8 cellular contexts compared by ENCODE assay signal in the genomic region with DNA sequence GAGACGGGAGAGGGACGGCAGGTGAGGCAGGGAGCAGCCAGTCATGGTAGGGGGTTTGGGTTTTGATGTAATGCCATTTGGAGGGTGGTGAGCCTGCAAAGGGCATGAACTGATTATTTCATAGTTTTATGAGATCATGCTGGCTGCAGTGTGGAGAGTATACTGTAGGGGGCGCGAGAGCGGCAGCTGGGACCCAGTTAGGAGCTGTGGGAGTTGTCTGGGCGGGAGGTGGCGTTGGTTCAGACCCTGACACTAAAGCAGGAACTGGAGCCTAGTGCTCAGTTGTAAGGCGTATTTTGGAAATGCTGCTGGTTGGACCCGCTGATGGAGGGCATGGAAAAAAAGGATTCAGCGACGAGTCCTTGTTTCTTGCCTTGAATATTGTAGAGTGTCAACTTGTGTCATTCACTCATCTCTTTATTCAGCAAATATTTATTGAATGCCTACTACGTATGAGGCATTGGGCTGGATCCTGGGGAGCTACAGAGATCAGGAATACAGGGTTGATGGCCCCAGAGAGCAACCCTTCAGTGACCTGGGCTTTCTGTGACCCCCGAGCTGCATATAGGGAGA. TPM values are rescaled to one million over a fixed set of nuclear protein-coding genes. Genes with fewer than 3 reads are reported as not detected.
DNase-seq lines count a peak whose midpoint lies in the region; ATAC-seq and TF ChIP-seq lines count a peak whose summit lies in the region.

No MANE protein-coding gene starts in this region.

- ATAC-seq in GM19372 (IDR thresholded peaks at IDR 0.05; ENCODE audit: low read depth, unreplicated experiment) (peak; percentile 90), T-cell (replicated peaks in 1 of 4) (peak; percentile 94 to 98 (median 96)), left ventricle myocardium superior (peak; percentile 98)

- peak overlapping the region in 1 of 3 donors; percentile 24 for H3K4me3 Mint-ChIP-seq in T-cell

- peak; percentile 86 to 97 (median 93) for TF ChIP-seq CTCF in sigmoid colon (IDR thresholded peaks at IDR 0.05)

- peaks cover 30 to 50% (median 33%) of the 10 kb centered on the region in 3 donors for H3K4me1 Mint-ChIP-seq in T-cell

- peak overlapping the region; percentile 96 for H3K27ac ChIP-seq in BLaER1
- no peak overlapping the region for H3K27ac ChIP-seq in sigmoid colon

- TF ChIP-seq POLR2A in sigmoid colon (IDR thresholded peaks at IDR 0.05): no peak

- no peaks in the 10 kb centered on the region for H4K20me1 ChIP-seq in BLaER1

- no peaks in the 10 kb centered on the region for H3K27me3 Mint-ChIP-seq in T-cell

- TF ChIP-seq EP300 in sigmoid colon (IDR thresholded peaks at IDR 0.05): no peak

- no peaks in the 10 kb centered on the region for H3K9me3 ChIP-seq in BLaER1
- H3K9me3 ChIP-seq in adipocyte (ENCODE audit: control insufficient read depth, low read length): no peaks in the 10 kb centered on the region
- H3K9me3 ChIP-seq in sigmoid colon: no peaks in the 10 kb centered on the region

- peaks cover 75% of the 10 kb centered on the region for H3K4me1 ChIP-seq in BLaER1
- peaks cover 16% of the 10 kb centered on the region for H3K4me1 ChIP-seq in adipocyte (ENCODE audit: control insufficient read depth, insufficient read depth, low read length)
- no peaks in the 10 kb centered on the region for H3K4me1 ChIP-seq in sigmoid colon

- POLR2A ChIA-PET in T-cell (lab: Charles Lee): interaction anchor here in 1 of 2 donors (0.5 kb wide), 1 partner anchor 177 kb away, joined by 4 read pairs; no protein-coding TSS in a partner anchor

- WGBS in sigmoid colon, 2 donors: 14 to 23% methylated on average over 13 of the region's 13 CpGs

- H3K4me2 ChIP-seq in BLaER1: peak overlapping the region; percentile 92

- H3K9ac ChIP-seq in BLaER1 (peak overlapping the region; percentile 80), adipocyte (ENCODE audit: low read length) (peak overlapping the region; percentile 40)

- DNase-seq in Jurkat, Clone E6-1 (ENCODE audit: low read depth, low spot score): peak; percentile 87
- DNase-seq in T-cell: peak; percentile 72 to 91 (median 84)
- DNase-seq in adipocyte (ENCODE audit: low read depth): peak; percentile 53
- DNase-seq in left ventricle myocardium superior: peak; percentile 92
- DNase-seq in sigmoid colon: peak; percentile 93
- no peak for DNase-seq in NCI-H2081 treated with DMSO at 0.1 percent for 48 hours (lab: John Stamatoyannopoulos, UW)

- H3K36me3 ChIP-seq in BLaER1 (no peaks in the 10 kb centered on the region), adipocyte (ENCODE audit: control insufficient read depth, insufficient read depth, low read length, severe bottlenecking) (no peaks in the 10 kb centered on the region), sigmoid colon (no peaks in the 10 kb centered on the region)

- CTCF ChIA-PET in T-cell (lab: Charles Lee): interaction anchor here (0.6 to 2.8 kb wide), 34 partner anchors 8 to 792 kb away, joined by 3 to 32 read pairs (median 4); partner anchors contain the start of gene KDM8 (in 1 of the 2)

- peaks cover 0 to 3% (median 0%) of the 10 kb centered on the region in 3 donors for H3K9me3 Mint-ChIP-seq in T-cell

- no peaks in the 10 kb centered on the region for H3K27me3 ChIP-seq in BLaER1
- H3K27me3 ChIP-seq in adipocyte (replicated peaks; ENCODE audit: control insufficient read depth, insufficient read depth, low read length): no peaks in the 10 kb centered on the region
- H3K27me3 ChIP-seq in sigmoid colon: no peaks in the 10 kb centered on the region

- peak overlapping the region; percentile 74 to 88 for H3K27ac Mint-ChIP-seq in T-cell

- no peaks in the 10 kb centered on the region for H3K36me3 Mint-ChIP-seq in T-cell

- peak overlapping the region; percentile 60 for H3K4me3 ChIP-seq in BLaER1
- H3K4me3 ChIP-seq in Jurkat, Clone E6-1 (ENCODE audit: low read length): no peak overlapping the region
- no peak overlapping the region for H3K4me3 ChIP-seq in adipocyte (ENCODE audit: low read length)
- no peak overlapping the region for H3K4me3 ChIP-seq in sigmoid colon

- intact Hi-C loops in left ventricle myocardium superior (cut with micrococcal nuclease) (no loop called here), sigmoid colon (cut with DNase I) (loop anchor here (1.0 to 2.0 kb wide), 2 partner anchors 189 to 277 kb away; no protein-coding TSS in a partner anchor)

RNA-seq across cellular contexts. Expression of gene KDM8, which starts 23.7 kb away (rescaled TPM):
- 7.9 TPM for polyA plus RNA-seq in Jurkat, Clone E6-1 (2012; ENCODE audit: insufficient read depth, insufficient read length)
- total RNA-seq in T-cell (10 to 100 TPM; 13.4 to 25.6 (median 23.5) TPM), left ventricle myocardium superior (3.7 TPM), sigmoid colon (1 to 10 TPM; 2.5 to 6.8 (median 3.7) TPM)
- 1 to 10 TPM; 5.1 to 5.4 (median 5.4) TPM for polyA plus RNA-seq in sigmoid colon
